In the genomic region with DNA sequence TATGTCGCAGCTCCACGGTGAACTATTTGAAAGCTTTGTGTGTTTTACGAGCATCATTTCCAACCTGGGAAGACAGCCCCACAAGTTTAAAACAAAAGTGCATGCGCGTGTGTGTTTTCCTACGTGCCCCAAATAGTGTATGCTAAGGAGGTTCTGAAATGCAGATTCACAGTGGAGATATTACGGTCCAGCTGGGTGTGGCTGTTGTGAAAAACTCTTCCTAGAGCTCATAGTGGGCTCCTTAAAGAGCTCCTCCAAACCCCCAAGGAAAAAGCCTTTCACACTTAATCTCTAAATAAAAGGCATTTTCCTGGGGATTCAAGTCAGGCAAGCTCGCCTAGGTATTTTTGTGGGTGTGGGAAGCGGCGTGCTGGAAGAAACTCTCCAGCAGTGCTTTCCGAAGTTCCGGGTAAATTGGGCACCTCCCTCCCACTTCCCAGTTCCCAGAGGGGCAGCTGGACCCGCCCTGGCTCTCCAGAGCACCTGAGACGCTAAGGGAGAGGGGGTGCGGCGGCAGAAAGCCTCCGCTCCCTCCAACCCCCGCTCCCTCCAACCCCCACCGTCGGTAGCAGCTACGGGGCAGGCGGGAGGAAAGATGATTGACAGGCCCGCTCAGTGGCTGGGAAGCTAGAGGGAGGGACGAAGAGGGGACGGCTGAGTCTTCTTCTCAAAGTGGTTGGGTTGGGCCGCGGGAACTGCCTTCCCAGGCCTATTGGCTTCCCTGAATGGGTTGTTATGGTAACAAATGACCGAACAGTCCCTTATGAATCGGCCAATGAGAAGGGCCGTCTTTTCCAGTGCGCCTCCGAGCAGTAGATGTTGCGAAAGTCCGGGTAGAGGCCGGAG, we compare ENCODE assay signal across 1 cellular context.
TF ChIP-seq lines count a peak whose summit lies in the region.

No MANE protein-coding gene starts in this region.

TF ChIP-seq in GM12878, 131 proteins besides CTCF, POLR2A, EP300 and RAD21 (continued from another document and continues in another):
- TF ChIP-seq ZBTB33 (IDR thresholded peaks at IDR 0.05), result no peak
- peak; percentile 25; the same call in 1 of the 2 replicates for TF ChIP-seq NFIC (IDR thresholded peaks at IDR 0.05; ENCODE audit: low read depth, low read length)
- TF ChIP-seq FOXM1 (IDR thresholded peaks at IDR 0.05; ENCODE audit: low read depth, low read length), result no peak
- no peak; the same call in 1 of the 2 replicates for TF ChIP-seq MXI1 (IDR thresholded peaks at IDR 0.05; ENCODE audit: low read depth, low read length)
- TF ChIP-seq MEF2B (IDR thresholded peaks at IDR 0.05; ENCODE audit: partially characterized antibody, poor library complexity, severe bottlenecking), result peak; percentile 69
- TF ChIP-seq POU2F2 (IDR thresholded peaks at IDR 0.05; ENCODE audit: borderline replicate concordance, low read depth, low read length), result no peak
- no peak for TF ChIP-seq MTA3 (IDR thresholded peaks at IDR 0.05; ENCODE audit: borderline replicate concordance, low read length)
- TF ChIP-seq, protein P1, sequence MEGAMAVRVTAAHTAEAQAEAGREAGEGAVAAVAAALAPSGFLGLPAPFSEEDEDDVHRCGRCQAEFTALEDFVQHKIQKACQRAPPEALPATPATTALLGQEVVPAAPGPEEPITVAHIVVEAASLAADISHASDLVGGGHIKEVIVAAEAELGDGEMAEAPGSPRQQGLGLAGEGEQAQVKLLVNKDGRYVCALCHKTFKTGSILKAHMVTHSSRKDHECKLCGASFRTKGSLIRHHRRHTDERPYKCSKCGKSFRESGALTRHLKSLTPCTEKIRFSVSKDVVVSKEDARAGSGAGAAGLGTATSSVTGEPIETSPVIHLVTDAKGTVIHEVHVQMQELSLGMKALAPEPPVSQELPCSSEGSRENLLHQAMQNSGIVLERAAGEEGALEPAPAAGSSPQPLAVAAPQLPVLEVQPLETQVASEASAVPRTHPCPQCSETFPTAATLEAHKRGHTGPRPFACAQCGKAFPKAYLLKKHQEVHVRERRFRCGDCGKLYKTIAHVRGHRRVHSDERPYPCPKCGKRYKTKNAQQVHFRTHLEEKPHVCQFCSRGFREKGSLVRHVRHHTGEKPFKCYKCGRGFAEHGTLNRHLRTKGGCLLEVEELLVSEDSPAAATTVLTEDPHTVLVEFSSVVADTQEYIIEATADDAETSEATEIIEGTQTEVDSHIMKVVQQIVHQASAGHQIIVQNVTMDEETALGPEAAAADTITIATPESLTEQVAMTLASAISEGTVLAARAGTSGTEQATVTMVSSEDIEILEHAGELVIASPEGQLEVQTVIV (IDR thresholded peaks at IDR 0.05; ENCODE audit: borderline replicate concordance, partially characterized antibody), result no peak
- TF ChIP-seq TCF12 (IDR thresholded peaks at IDR 0.05; ENCODE audit: low read depth, low read length), result no peak
- TF ChIP-seq ZNF687 (IDR thresholded peaks at IDR 0.05), result no peak
- no peak for TF ChIP-seq CBX3 (IDR thresholded peaks at IDR 0.05; ENCODE audit: borderline replicate concordance, low read depth)
- TF ChIP-seq ELK1 (IDR thresholded peaks at IDR 0.05; ENCODE audit: low read depth, low read length), result no peak
- no peak for TF ChIP-seq PAX8 (IDR thresholded peaks at IDR 0.05)
- TF ChIP-seq CEBPB (IDR thresholded peaks at IDR 0.05; ENCODE audit: borderline replicate concordance in 1 of 2, low read depth in 2 of 2, low read length in 2 of 2), result peak in 1 of 2 experiments; percentile 99; a peak in 2 of 4 replicates
- TF ChIP-seq BHLHE40 (IDR thresholded peaks at IDR 0.05; ENCODE audit: borderline replicate concordance in 1 of 2, low read depth in 2 of 2, low read length in 1 of 2), result peak in 1 of 2 experiments; percentile 47; a peak in 1 of 4 replicates
- peak; percentile 48; the same call in 1 of the 2 replicates for TF ChIP-seq TBL1XR1 (IDR thresholded peaks at IDR 0.05; ENCODE audit: low read depth, low read length)
- peak; percentile 92 for TF ChIP-seq IKZF1 (conservative IDR thresholded peaks at IDR 0.05)
- no peak for TF ChIP-seq NR2C2 (IDR thresholded peaks at IDR 0.05; ENCODE audit: borderline replicate concordance, control insufficient read depth, insufficient read length, low read depth)
- TF ChIP-seq NKRF (conservative IDR thresholded peaks at IDR 0.05), result peak; percentile 72
- TF ChIP-seq ATF7 (IDR thresholded peaks at IDR 0.05; ENCODE audit: low read depth), result no peak
- TF ChIP-seq HCFC1 (IDR thresholded peaks at IDR 0.05; ENCODE audit: low read length), result peak; percentile 41
- no peak for TF ChIP-seq SMAD5 (IDR thresholded peaks at IDR 0.05; ENCODE audit: low read depth)
- TF ChIP-seq NRF1 (conservative IDR thresholded peaks at IDR 0.05; ENCODE audit: low read depth, low read length), result no peak
- peak; percentile 36; the same call in 1 of the 2 replicates for TF ChIP-seq ZBTB40 (IDR thresholded peaks at IDR 0.05; ENCODE audit: borderline replicate concordance)
- no peak for TF ChIP-seq BCL3 (IDR thresholded peaks at IDR 0.05; ENCODE audit: borderline replicate concordance, insufficient read depth, low read depth, low read length, poor library complexity, severe bottlenecking)
- TF ChIP-seq NBN (IDR thresholded peaks at IDR 0.05), result no peak
- TF ChIP-seq RUNX3 (IDR thresholded peaks at IDR 0.05; ENCODE audit: low read length), result no peak
- no peak for TF ChIP-seq RELA (IDR thresholded peaks at IDR 0.05; ENCODE audit: borderline replicate concordance, partially characterized antibody)
- no peak for TF ChIP-seq EZH2 (IDR thresholded peaks at IDR 0.05; ENCODE audit: borderline replicate concordance, control insufficient read depth, low read depth, low read length)
- TF ChIP-seq RELB (IDR thresholded peaks at IDR 0.05; ENCODE audit: low read depth), result peak; percentile 66
- no peak for TF ChIP-seq RBBP5 (conservative IDR thresholded peaks at IDR 0.05)
